Comparison of ENCODE assay signal across 16 cellular contexts in genomic region chr3:40961104-40961857, GRCh38.
DNase-seq lines count a peak whose midpoint lies in the region; ATAC-seq and TF ChIP-seq lines count a peak whose summit lies in the region.
"Had no signal": no experiment of that assay in that cellular context is flagged by ENCODE, and none has a peak within 500 bp of the region (broad histone marks: within the 10 kb centered on the region; RNA-seq: fewer than 3 reads in every experiment).

No MANE protein-coding gene starts in this region.

- H3K79me2 ChIP-seq in DOHH2 (ENCODE audit: control insufficient read depth, low read length), result no peaks in the 10 kb centered on the region

- H4K20me1 ChIP-seq in DOHH2 (ENCODE audit: control insufficient read depth, insufficient read depth, low read depth, low read length), result no peaks in the 10 kb centered on the region

- H3F3A ChIP-seq in DOHH2 (ENCODE audit: control insufficient read depth, insufficient read depth), result no peaks in the 10 kb centered on the region

- H3K9me2 ChIP-seq in DOHH2 (replicated peaks; ENCODE audit: control insufficient read depth, low read length), result no peaks in the 10 kb centered on the region

- peak; percentile 86 for DNase-seq in amniotic epithelial cell (ENCODE audit: low read depth)
- no peak for DNase-seq in NCI-H524 (lab: John Stamatoyannopoulos, UW)
- DNase-seq in NK-92 treated with Interleukin-12 subunit alpha and Interleukin-12 subunit beta, amount 100 ng/mL, for 24 hours (lab: John Stamatoyannopoulos, UW), result no peak
- DNase-seq in NCI-H2227 (lab: John Stamatoyannopoulos, UW; ENCODE audit: unreplicated experiment), result no peak
- no peak for DNase-seq in H4 (ENCODE audit: low spot score)
- DNase-seq: activated CD4-positive, alpha-beta memory T cell treated with anti-CD3 and anti-CD28 coated beads, Interleukin-2, amount 10 ng/mL, durations not matched to agents 7 days and 5 days; activated naive CD4-positive, alpha-beta T cell treated with anti-CD3 and anti-CD28 coated beads, Interleukin-2, amount 10 ng/mL, durations not matched to agents 7 days and 5 days; AML-193; occipital lobe; T-helper 9 cell; uterus had no signal

- H3K4me1 ChIP-seq in DOHH2 (ENCODE audit: control insufficient read depth, low read length), result peaks cover 25% of the 10 kb centered on the region
- H3K4me1 ChIP-seq: breast epithelium, SJSA1, uterus had no signal

- no peak overlapping the region for H3K27ac ChIP-seq in DOHH2 (ENCODE audit: low read depth, low read length)
- H3K27ac ChIP-seq: breast epithelium, SJSA1, uterus had no signal

- H3K9me3 ChIP-seq in DOHH2 (ENCODE audit: control insufficient read depth, insufficient read depth, low read length), result peaks cover 11% of the 10 kb centered on the region; the same call in 1 of the 2 replicates
- H3K9me3 ChIP-seq: breast epithelium, SJSA1, uterus had no signal

- ATAC-seq in GM18502 (IDR thresholded peaks at IDR 0.05; ENCODE audit: poor library complexity, unreplicated experiment), result peak; percentile 55
- peak; percentile 59 for ATAC-seq in HG03175 (IDR thresholded peaks at IDR 0.05; ENCODE audit: unreplicated experiment)

- H3K4me3 ChIP-seq in DOHH2 (ENCODE audit: low read length), result peak overlapping the region; percentile 6; the same call in 1 of the 2 replicates
- H3K4me3 ChIP-seq: breast epithelium, SJSA1, uterus had no signal

- H3K27me3 ChIP-seq in DOHH2 (ENCODE audit: control insufficient read depth, low read length), result no peaks in the 10 kb centered on the region
- H3K27me3 ChIP-seq: breast epithelium, SJSA1, uterus had no signal

- no peaks in the 10 kb centered on the region for H3K36me3 ChIP-seq in DOHH2 (ENCODE audit: control insufficient read depth, low read length)
- H3K36me3 ChIP-seq: breast epithelium, SJSA1, uterus had no signal

- TF ChIP-seq CTCF in DOHH2 (IDR thresholded peaks at IDR 0.05; ENCODE audit: low read depth, low read length, poor library complexity, severe bottlenecking), result no peak

- peak overlapping the region; percentile 30 for H3K4me2 ChIP-seq in DOHH2 (ENCODE audit: low read length)
